Comparison of ENCODE assay signal across 9 cellular contexts in genomic region chr19:58059003-58059671, GRCh38. TPM values are rescaled to one million over a fixed set of nuclear protein-coding genes. Genes with fewer than 3 reads are reported as not detected.
A peak's percentile ranks its signal among the peaks of the same experiment; 100 is the strongest.
DNase-seq lines count a peak whose midpoint lies in the region; ATAC-seq and TF ChIP-seq lines count a peak whose summit lies in the region.
"Had no signal": no experiment of that assay in that cellular context is flagged by ENCODE, and none has a peak within 500 bp of the region (broad histone marks: within the 10 kb centered on the region; RNA-seq: fewer than 3 reads in every experiment).

ZNF135 (plus strand) TSS chr19:58059282; CDS start chr19:58060003, 721 bp downstream.

- TF ChIP-seq POLR2A in prostate gland (IDR thresholded peaks at IDR 0.05) (peak; percentile 47), thyroid gland (IDR thresholded peaks at IDR 0.05) (peak in 1 of 2 donors; percentile 83)

- H3K4me3 ChIP-seq in astrocyte of the cerebellum (ENCODE audit: low read depth, low read length) (peak within 1 kb of the TSS; percentile 47), hepatocyte (peak within 1 kb of the TSS; percentile 57), prostate gland (peak within 1 kb of the TSS; percentile 60 to 73), thyroid gland (replicated peaks in 1 of 3) (peak within 1 kb of the TSS; percentile 59 to 85 (median 67))
- H3K4me3 ChIP-seq: K562 had no signal

- H3K79me2 ChIP-seq in hepatocyte, result no peaks in the 10 kb centered on the region

- peaks cover 11% of the 10 kb centered on the region for H3K4me1 ChIP-seq in hepatocyte (ENCODE audit: insufficient read depth)
- no peaks in the 10 kb centered on the region for H3K4me1 ChIP-seq in prostate gland (replicated peaks)
- peaks cover 0 to 21% of the 10 kb centered on the region in 2 donors for H3K4me1 ChIP-seq in thyroid gland

- no peaks in the 10 kb centered on the region for H3K9me2 ChIP-seq in hepatocyte (replicated peaks; ENCODE audit: insufficient read depth)

- H3K4me2 ChIP-seq in hepatocyte, result peak within 1 kb of the TSS; percentile 97

- H3K36me3 ChIP-seq in hepatocyte (replicated peaks; ENCODE audit: insufficient read depth, low read depth) (no peaks in the 10 kb centered on the region), prostate gland (peaks cover 0 to 7% of the 10 kb centered on the region in 2 donors), thyroid gland (peaks cover 0 to 5% of the 10 kb centered on the region in 2 donors)

- no peaks in the 10 kb centered on the region for H4K20me1 ChIP-seq in hepatocyte (ENCODE audit: insufficient read depth, poor library complexity, severe bottlenecking)

- H3K27me3 ChIP-seq in hepatocyte, result no peaks in the 10 kb centered on the region
- H3K27me3 ChIP-seq in prostate gland (replicated peaks; ENCODE audit: insufficient read depth), result no peaks in the 10 kb centered on the region
- H3K27me3 ChIP-seq in thyroid gland, result no peaks in the 10 kb centered on the region

- in situ Hi-C loops in astrocyte of the cerebellum (cut with HindIII; ENCODE audit: low sequenced_read_pairs), result no loop called here

- H3K27ac ChIP-seq in hepatocyte, result peak within 1 kb of the TSS; percentile 99
- peak within 1 kb of the TSS; percentile 86 to 90 for H3K27ac ChIP-seq in prostate gland
- peak within 1 kb of the TSS; percentile 84 to 88 (median 87) for H3K27ac ChIP-seq in thyroid gland

- ATAC-seq in SK-N-SH treated with all-trans-retinoic acid at 6 μM for 48 hours, result peak; percentile 42; the same call in 1 of the 3 replicates
- ATAC-seq: K562 had no signal

- DNase-seq in EL, result peak; percentile 78
- DNase-seq in astrocyte of the cerebellum (ENCODE audit: low read depth), result peak; percentile 15
- peak; percentile 95 for DNase-seq in hepatocyte (ENCODE audit: low spot score)
- DNase-seq in prostate gland (ENCODE audit: low spot score), result peak; percentile 80
- DNase-seq in thyroid gland, result peak; percentile 96
- no peak for DNase-seq in SW480 (ENCODE audit: low spot score)
- DNase-seq in NOMO-1 (lab: John Stamatoyannopoulos, UW; ENCODE audit: unreplicated experiment in 2 of 2), result no peak

- H2AFZ ChIP-seq in hepatocyte, result peak within 1 kb of the TSS; percentile 99

- intact Hi-C loops in prostate gland (cut with DNase I) (no loop called here), thyroid gland (cut with DNase I) (no loop called here)

- TF ChIP-seq CTCF in astrocyte of the cerebellum (IDR thresholded peaks at IDR 0.05; ENCODE audit: low read depth, low read length, missing control alignments) (no peak), hepatocyte (IDR thresholded peaks at IDR 0.05; ENCODE audit: poor library complexity) (no peak), prostate gland (IDR thresholded peaks at IDR 0.05) (peak in 1 of 4 experiments; percentile 23), thyroid gland (IDR thresholded peaks at IDR 0.05) (no peak)

- 2% methylated on average over 28 of the region's 62 CpGs for WGBS in hepatocyte (ENCODE audit: low lambda C conversion rate, missing lambda C conversion rate)
- WGBS in prostate gland, result under 1% methylated on average over 57 of the region's 62 CpGs
- WGBS in thyroid gland, 2 donors, result 2% methylated on average over 18 to 47 of the region's 62 CpGs

- peaks cover 15% of the 10 kb centered on the region for H3K9me3 ChIP-seq in hepatocyte (ENCODE audit: low read depth)
- H3K9me3 ChIP-seq in prostate gland, result no peaks in the 10 kb centered on the region
- no peaks in the 10 kb centered on the region for H3K9me3 ChIP-seq in thyroid gland

TF ChIP-seq in SK-N-SH treated with all-trans-retinoic acid at 6 μM for 48 hours, 23 proteins besides CTCF, POLR2A, EP300 and RAD21:
- TF ChIP-seq PPARA (CRISPR knock-in tag; IDR thresholded peaks at IDR 0.05; ENCODE audit: borderline replicate concordance) (no peak), ZNF565 (CRISPR knock-in tag; conservative IDR thresholded peaks at IDR 0.05; ENCODE audit: low read depth) (no peak), ISL1 (CRISPR knock-in tag; IDR thresholded peaks at IDR 0.05) (no peak), ARNTL (CRISPR knock-in tag; IDR thresholded peaks at IDR 0.05; ENCODE audit: borderline replicate concordance, low read depth) (no peak), RARB (CRISPR knock-in tag; IDR thresholded peaks at IDR 0.05) (no peak), BACH2 (CRISPR knock-in tag; IDR thresholded peaks at IDR 0.05; ENCODE audit: borderline replicate concordance) (no peak), TOX (CRISPR knock-in tag; IDR thresholded peaks at IDR 0.05; ENCODE audit: borderline replicate concordance) (no peak)
TF ChIP-seq in SK-N-SH treated with all-trans-retinoic acid at 6 μM for 48 hours: peak in this region for 0.

RNA-seq across cellular contexts. Expression of gene ZNF135, which starts in this region (rescaled TPM):
- total RNA-seq in hepatocyte (5.8 and 7.4 TPM in 2 replicates), prostate gland (10 to 100 TPM; 13.4 to 19.3 TPM), thyroid gland (10 to 100 TPM; 12.6 to 22.9 (median 18.1) TPM)
- polyA plus RNA-seq in hepatocyte, result 4.3 and 5.0 TPM in 2 replicates
- total RNA-seq: K562 had no signal
- polyA plus RNA-seq: K562 had no signal

Comparison
In these comparisons a context has a peak if more than half of its experiments do, and no peak if none do; other contexts are left out.
1. DNase-seq: peak in EL (single experiment), astrocyte of the cerebellum (single experiment), hepatocyte (single experiment), prostate gland (single experiment) and thyroid gland (2 of 2); none in SW480 (single experiment) and NOMO-1 (0 of 2).
2. Peak in every context shown above with its lines, with median percentiles within 50 percentile points of each other: H3K4me3 ChIP-seq and H3K27ac ChIP-seq.